1 cellular context compared by ENCODE assay signal in the genomic region with DNA sequence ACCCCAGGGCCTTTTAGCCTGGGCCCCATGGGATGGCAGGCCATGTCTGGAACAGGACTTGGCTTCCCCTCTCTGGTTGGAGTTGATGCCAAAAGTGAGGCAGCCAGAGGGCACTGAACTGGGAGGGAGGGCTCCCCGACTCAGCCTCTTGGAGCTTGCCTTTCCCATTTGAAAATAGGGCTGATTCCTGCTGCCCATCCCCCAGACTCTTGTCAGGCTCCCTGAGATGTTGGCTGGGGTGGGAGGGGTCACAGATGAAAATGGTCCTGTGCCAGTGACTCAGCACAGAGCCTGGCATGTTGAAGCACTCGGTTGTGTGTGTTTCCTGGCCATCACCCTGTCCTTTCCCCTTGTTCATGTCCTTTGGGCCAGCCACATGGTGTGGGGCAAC.
TF ChIP-seq lines count a peak whose summit lies in the region.

No MANE protein-coding gene starts in this region.

TF ChIP-seq in SK-N-SH treated with all-trans-retinoic acid at 6 μM for 48 hours, 23 proteins besides CTCF, POLR2A, EP300 and RAD21 (continued from another document):
- TF ChIP-seq ARNTL (CRISPR knock-in tag; IDR thresholded peaks at IDR 0.05; ENCODE audit: borderline replicate concordance, low read depth) (no peak), ZNF8 (CRISPR knock-in tag; IDR thresholded peaks at IDR 0.05) (no peak), ZC3H10 (CRISPR knock-in tag; IDR thresholded peaks at IDR 0.05) (no peak), RARB (CRISPR knock-in tag; IDR thresholded peaks at IDR 0.05) (no peak), ESRRG (CRISPR knock-in tag; IDR thresholded peaks at IDR 0.05) (no peak), OSR1 (CRISPR knock-in tag; IDR thresholded peaks at IDR 0.05) (no peak), PPARA (CRISPR knock-in tag; IDR thresholded peaks at IDR 0.05; ENCODE audit: borderline replicate concordance) (no peak), ISL1 (CRISPR knock-in tag; IDR thresholded peaks at IDR 0.05) (no peak)
- TF ChIP-seq, protein P1, sequence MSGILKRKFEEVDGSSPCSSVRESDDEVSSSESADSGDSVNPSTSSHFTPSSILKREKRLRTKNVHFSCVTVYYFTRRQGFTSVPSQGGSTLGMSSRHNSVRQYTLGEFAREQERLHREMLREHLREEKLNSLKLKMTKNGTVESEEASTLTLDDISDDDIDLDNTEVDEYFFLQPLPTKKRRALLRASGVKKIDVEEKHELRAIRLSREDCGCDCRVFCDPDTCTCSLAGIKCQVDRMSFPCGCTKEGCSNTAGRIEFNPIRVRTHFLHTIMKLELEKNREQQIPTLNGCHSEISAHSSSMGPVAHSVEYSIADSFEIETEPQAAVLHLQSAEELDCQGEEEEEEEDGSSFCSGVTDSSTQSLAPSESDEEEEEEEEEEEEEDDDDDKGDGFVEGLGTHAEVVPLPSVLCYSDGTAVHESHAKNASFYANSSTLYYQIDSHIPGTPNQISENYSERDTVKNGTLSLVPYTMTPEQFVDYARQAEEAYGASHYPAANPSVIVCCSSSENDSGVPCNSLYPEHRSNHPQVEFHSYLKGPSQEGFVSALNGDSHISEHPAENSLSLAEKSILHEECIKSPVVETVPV (CRISPR knock-in tag; IDR thresholded peaks at IDR 0.05), result no peak
- TF ChIP-seq, protein P2, sequence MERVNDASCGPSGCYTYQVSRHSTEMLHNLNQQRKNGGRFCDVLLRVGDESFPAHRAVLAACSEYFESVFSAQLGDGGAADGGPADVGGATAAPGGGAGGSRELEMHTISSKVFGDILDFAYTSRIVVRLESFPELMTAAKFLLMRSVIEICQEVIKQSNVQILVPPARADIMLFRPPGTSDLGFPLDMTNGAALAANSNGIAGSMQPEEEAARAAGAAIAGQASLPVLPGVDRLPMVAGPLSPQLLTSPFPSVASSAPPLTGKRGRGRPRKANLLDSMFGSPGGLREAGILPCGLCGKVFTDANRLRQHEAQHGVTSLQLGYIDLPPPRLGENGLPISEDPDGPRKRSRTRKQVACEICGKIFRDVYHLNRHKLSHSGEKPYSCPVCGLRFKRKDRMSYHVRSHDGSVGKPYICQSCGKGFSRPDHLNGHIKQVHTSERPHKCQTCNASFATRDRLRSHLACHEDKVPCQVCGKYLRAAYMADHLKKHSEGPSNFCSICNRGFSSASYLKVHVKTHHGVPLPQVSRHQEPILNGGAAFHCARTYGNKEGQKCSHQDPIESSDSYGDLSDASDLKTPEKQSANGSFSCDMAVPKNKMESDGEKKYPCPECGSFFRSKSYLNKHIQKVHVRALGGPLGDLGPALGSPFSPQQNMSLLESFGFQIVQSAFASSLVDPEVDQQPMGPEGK (CRISPR knock-in tag; IDR thresholded peaks at IDR 0.05; ENCODE audit: borderline replicate concordance), result no peak
